ENCODE assay signal across 22 cellular contexts in the genomic region with DNA sequence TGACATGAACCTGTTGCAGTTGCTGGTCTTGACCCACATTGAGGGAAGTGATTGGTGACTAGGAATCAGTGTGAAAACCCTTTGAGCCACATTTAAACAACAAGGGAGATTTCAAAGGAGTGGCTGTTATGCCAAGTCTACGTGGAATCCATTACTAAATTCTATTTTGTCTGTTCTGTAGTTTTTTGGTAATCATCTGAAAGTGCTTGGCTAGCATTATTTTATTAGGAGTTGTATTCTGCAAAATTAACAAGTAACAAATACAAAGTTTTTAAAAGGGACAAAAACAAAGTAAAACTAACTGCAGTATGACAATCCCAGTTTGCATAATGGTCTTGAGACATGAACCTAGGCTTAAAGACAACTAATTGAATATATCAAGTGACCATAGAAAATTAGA.
"Had no signal": no experiment of that assay in that cellular context is flagged by ENCODE, and none has a peak within 500 bp of the region (broad histone marks: within the 10 kb centered on the region; RNA-seq: fewer than 3 reads in every experiment).

No MANE protein-coding gene starts in this region.

- H3K4me3 ChIP-seq: coronary artery, dorsolateral prefrontal cortex, esophagus muscularis mucosa, gastroesophageal sphincter, heart left ventricle, hepatocyte, left lung, lower lobe of right lung, mucosa of descending colon had no signal

- H2AFZ ChIP-seq: hepatocyte had no signal

- H3K79me2 ChIP-seq: hepatocyte had no signal

- H3K4me1 ChIP-seq: esophagus muscularis mucosa, foreskin keratinocyte, gastroesophageal sphincter, heart left ventricle, left lung, lower lobe of right lung had no signal

- H3K4me2 ChIP-seq: hepatocyte had no signal

- H3K9me3 ChIP-seq: esophagus muscularis mucosa, gastroesophageal sphincter, heart left ventricle, left lung, lower lobe of right lung, mucosa of descending colon had no signal

- H3K27me3 ChIP-seq: dorsolateral prefrontal cortex, esophagus muscularis mucosa, hepatocyte had no signal

- H3K36me3 ChIP-seq: esophagus muscularis mucosa, gastroesophageal sphincter, heart left ventricle, left lung, lower lobe of right lung had no signal

- DNase-seq: dermis blood vessel endothelial cell; dorsolateral prefrontal cortex; effector CD4-positive, alpha-beta T cell; effector memory CD4-positive, alpha-beta T cell; foreskin keratinocyte; heart left ventricle; hypothalamus; left cardiac atrium; left lung; left ventricle myocardium superior; lower lobe of right lung; mesenchymal stem cell; mucosa of descending colon had no signal

- ATAC-seq: foreskin keratinocyte, gastroesophageal sphincter, heart left ventricle, left cardiac atrium, left lung, left ventricle myocardium superior, lower lobe of right lung, mucosa of descending colon had no signal

- FAIRE-seq: colon, endothelial cell of umbilical vein, frontal cortex, islet of Langerhans, keratinocyte had no signal

- H3K27ac ChIP-seq: coronary artery, dorsolateral prefrontal cortex, esophagus muscularis mucosa, foreskin keratinocyte, gastroesophageal sphincter, heart left ventricle, hepatocyte, left lung, lower lobe of right lung had no signal
